ENCODE assay signal across 6 cellular contexts in the genomic region with DNA sequence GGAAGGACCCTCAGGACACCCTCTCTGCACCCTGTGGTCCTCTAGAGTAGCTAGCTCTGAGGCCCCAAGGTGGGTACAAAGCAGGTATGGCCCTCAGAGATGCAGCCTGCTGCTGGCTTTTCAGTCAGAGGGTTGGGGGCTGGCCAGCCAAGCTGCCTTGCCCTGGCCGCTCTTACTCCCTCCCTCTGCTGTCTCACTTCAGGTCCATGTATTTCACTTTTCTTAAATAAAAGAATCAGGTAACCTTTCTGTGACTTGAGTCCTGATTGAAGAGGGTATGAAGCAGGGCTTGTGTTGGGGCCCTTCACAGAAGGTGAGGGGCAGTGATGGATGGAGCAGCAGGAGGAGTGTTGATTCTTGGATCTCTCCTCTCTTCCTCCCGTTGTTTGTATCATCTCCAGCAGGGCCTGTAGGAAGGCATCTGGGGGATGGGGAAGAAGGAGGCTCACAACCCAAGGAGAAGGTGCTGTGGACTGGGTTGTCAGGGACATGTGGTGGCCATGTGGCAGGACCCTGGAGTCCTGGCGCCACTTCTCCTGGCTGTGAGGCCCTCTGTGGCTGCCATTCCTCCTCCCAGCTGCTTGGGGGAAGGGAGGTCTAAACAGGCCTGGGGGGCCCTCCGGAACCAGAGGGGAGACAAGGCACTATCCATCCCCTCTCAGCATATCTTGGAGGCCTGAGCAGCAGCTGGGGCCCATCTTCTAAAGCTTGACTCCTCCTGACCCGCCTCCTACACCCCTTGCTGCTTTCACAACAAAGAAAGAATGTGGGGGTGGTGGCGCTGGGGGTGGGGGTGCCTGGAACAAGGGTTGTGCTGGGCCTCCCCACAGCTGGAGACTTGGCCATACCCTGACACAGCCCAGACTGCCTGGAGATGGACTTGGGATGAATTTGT. TPM values are rescaled to one million over a fixed set of nuclear protein-coding genes. Genes with fewer than 3 reads are reported as not detected.
DNase-seq lines count a peak whose midpoint lies in the region; ATAC-seq, FAIRE-seq and TF ChIP-seq lines count a peak whose summit lies in the region.

No MANE protein-coding gene starts in this region.

- TF ChIP-seq CTCF in A549 (IDR thresholded peaks at IDR 0.05): no peak
- TF ChIP-seq CTCF in Panc1 (IDR thresholded peaks at IDR 0.05): no peak

- POLR2A ChIA-PET in A549 (lab: Yijun Ruan, JAX) (interaction anchor here (1.3 kb wide), 1 partner anchor 16 kb away, joined by 4 read pairs; the partner anchor contains the start of genes KLC4 and MRPL2), Panc1 (lab: Charles Lee) (interaction anchor here (0.5 to 0.6 kb wide), 2 partner anchors 294 to 623 kb away, joined by 3 to 5 read pairs; partner anchors contain the start of gene TRERF1)

- 78% methylated on average over 5 of the region's 6 CpGs for WGBS in A549 (ENCODE audit: missing lambda C conversion rate)

- H3K27me3 ChIP-seq in Panc1 (ENCODE audit: control insufficient read depth, insufficient read depth, low read length) (no peaks in the 10 kb centered on the region), iPS-20b (ENCODE audit: insufficient read depth, low read length) (no peaks in the 10 kb centered on the region)

- intact Hi-C loops in Panc1 (cut with micrococcal nuclease; ENCODE audit: unreplicated experiment): loop anchor here (5.0 kb wide), 2 partner anchors 52 to 67 kb away; no protein-coding TSS in a partner anchor

- no TSS peak for BruUV-seq in Panc1 (replicated peaks; lab: Mats Ljungman, UMichigan)

- H3K4me1 ChIP-seq in A549: peaks cover 6% of the 10 kb centered on the region; the same call in 2 of the 3 replicates
- H3K4me1 ChIP-seq in Panc1 (ENCODE audit: control insufficient read depth, insufficient read depth, low read length): peaks cover 25% of the 10 kb centered on the region
- peaks cover 27% of the 10 kb centered on the region for H3K4me1 ChIP-seq in iPS-20b (ENCODE audit: insufficient read depth, low read length)

- FAIRE-seq in A549 (lab: Jason Lieb, UNC): no peak

- H3K4me3 ChIP-seq in A549: no peak overlapping the region
- H3K4me3 ChIP-seq in Panc1 (ENCODE audit: low read depth in 2 of 2, low read length in 2 of 2): no peak overlapping the region
- peak overlapping the region; percentile 86 for H3K4me3 ChIP-seq in iPS-20b (ENCODE audit: low read length)

- H3K9ac ChIP-seq in iPS-20b (ENCODE audit: low read depth, low read length): peak overlapping the region; percentile 76; the same call in 1 of the 2 replicates

- in situ Hi-C loops in Panc1 (cut with HindIII; ENCODE audit: low pct_unique_long_range_greater_than_20kb, low sequenced_read_pairs): no loop called here

- TF ChIP-seq POLR2A in A549 (IDR thresholded peaks at IDR 0.05; ENCODE audit: low read length): no peak

- TF ChIP-seq RAD21 in A549 (conservative IDR thresholded peaks at IDR 0.05 in 1 of 2, IDR thresholded peaks at IDR 0.05 in 1 of 2): no peak

- no peak for TF ChIP-seq EP300 in A549 (IDR thresholded peaks at IDR 0.05)

- H3K36me3 ChIP-seq in Panc1 (ENCODE audit: control insufficient read depth, insufficient read depth, low read length) (peaks cover 3% of the 10 kb centered on the region; the same call in 1 of the 2 replicates), iPS-20b (ENCODE audit: insufficient read depth, low read depth, low read length) (0 out of 2 replicates have a peak, but pooled peaks cover 12% of the 10 kb centered on the region)

- no peak overlapping the region for H3K27ac ChIP-seq in A549
- peak overlapping the region; percentile 81 for H3K27ac ChIP-seq in Panc1 (ENCODE audit: low read length)
- H3K27ac ChIP-seq in iPS-20b (ENCODE audit: low read length): peak overlapping the region; percentile 46

- peak overlapping the region; percentile 92; the same call in 1 of the 3 replicates for H3K4me2 ChIP-seq in A549

- DNase-seq in A549 (ENCODE audit: low read depth in 1 of 2, low spot score in 1 of 2) (no peak), Panc1 (ENCODE audit: low read depth, low spot score) (no peak), kidney glomerular epithelial cell (lab: John Stamatoyannopoulos, UW) (no peak)

- ATAC-seq in A549: 0 out of 6 replicates have a peak, but pooled peaks of 1 of the 2 experiments have one; percentile 19
- peak; percentile 10; the same call in 1 of the 2 replicates for ATAC-seq in Panc1
- ATAC-seq in GM18873 (IDR thresholded peaks at IDR 0.05; ENCODE audit: low FRiP score, unreplicated experiment): no peak
- ATAC-seq in GM21825 (IDR thresholded peaks at IDR 0.05; ENCODE audit: unreplicated experiment): no peak

- CTCF ChIA-PET in A549 (lab: Yijun Ruan, JAX): interaction anchor here (0.7 to 3.1 kb wide), 3 partner anchors 10 to 68 kb away, joined by 3 to 20 read pairs (median 3); no protein-coding TSS in a partner anchor
- CTCF ChIA-PET in Panc1 (lab: Charles Lee): no interaction called here

- no peaks in the 10 kb centered on the region for H3K9me3 ChIP-seq in A549
- no peaks in the 10 kb centered on the region for H3K9me3 ChIP-seq in Panc1 (ENCODE audit: control insufficient read depth, insufficient read depth, low read depth, low read length)
- no peaks in the 10 kb centered on the region for H3K9me3 ChIP-seq in iPS-20b (ENCODE audit: insufficient read depth, low read depth, low read length)

TF ChIP-seq in A549, 52 proteins besides CTCF, POLR2A, EP300 and RAD21 (continues in another document):
- TF ChIP-seq MAFK (IDR thresholded peaks at IDR 0.05; ENCODE audit: partially characterized antibody): no peak
- TF ChIP-seq CEBPB (IDR thresholded peaks at IDR 0.05): no peak
- TF ChIP-seq PHF8 (IDR thresholded peaks at IDR 0.05; ENCODE audit: borderline replicate concordance, low read depth): no peak
- TF ChIP-seq TFCP2L1 (CRISPR knock-in tag; IDR thresholded peaks at IDR 0.05): no peak
- no peak for TF ChIP-seq ZC3H11A (IDR thresholded peaks at IDR 0.05)
- no peak for TF ChIP-seq RFX5 (IDR thresholded peaks at IDR 0.05)
- no peak for TF ChIP-seq JUNB (IDR thresholded peaks at IDR 0.05)
- TF ChIP-seq NFE2L2 (conservative IDR thresholded peaks at IDR 0.05; ENCODE audit: low read length): no peak
- no peak for TF ChIP-seq GATA3 (IDR thresholded peaks at IDR 0.05; ENCODE audit: borderline replicate concordance)
- no peak for TF ChIP-seq MYC (IDR thresholded peaks at IDR 0.05; ENCODE audit: borderline replicate concordance, low read length)
- no peak for TF ChIP-seq HEYL (CRISPR knock-in tag; IDR thresholded peaks at IDR 0.05)
- no peak for TF ChIP-seq ELK1 (IDR thresholded peaks at IDR 0.05; ENCODE audit: low read depth, low read length)
- TF ChIP-seq HOXB13 (CRISPR knock-in tag; IDR thresholded peaks at IDR 0.05; ENCODE audit: low read depth): no peak

RNA-seq across cellular contexts. Expression of gene PTK7, which starts 1.0 kb away (rescaled TPM):
- polyA plus RNA-seq in A549 (2011; rRNA removed): 2.8 and 3.4 TPM in 2 replicates
- polyA plus RNA-seq in A549 (2012; cell fraction: cytosol; rRNA removed): 4.3 and 6.3 TPM in 2 replicates
- polyA plus RNA-seq in A549 (2012; cell fraction: nucleus; rRNA removed): 14.0 and 14.4 TPM in 2 replicates
- polyA plus RNA-seq in A549 (2017; fragmentation: RNase III; extraction: RNeasy Plus Mini Kit Qiagen cat#74134 plus additional on column Dnase treatment): 4.5 to 5.7 TPM (median 5.6 TPM) in 3 replicates
- polyA minus RNA-seq in A549 (2011; rRNA and poly(A)+ RNA removed): 4.8 and 7.2 TPM in 2 replicates
- total RNA-seq in Panc1 (2021; ENCODE audit: unreplicated experiment): 240 TPM
- polyA plus RNA-seq in Panc1 (2012; ENCODE audit: insufficient read length): 281 TPM

RNA-seq across cellular contexts. Expression of gene KLC4, which starts 15.7 kb away (rescaled TPM):
- polyA plus RNA-seq in A549 (2011; rRNA removed) (8.4 and 10.0 TPM in 2 replicates), A549 (2017; fragmentation: RNase III; extraction: RNeasy Plus Mini Kit Qiagen cat#74134 plus additional on column Dnase treatment) (7.7 to 11.8 TPM (median 9.9 TPM) in 3 replicates)
- polyA plus RNA-seq in A549 (2012; cell fraction: cytosol; rRNA removed): 6.1 and 7.2 TPM in 2 replicates
- 19.6 and 22.7 TPM in 2 replicates for polyA plus RNA-seq in A549 (2012; cell fraction: nucleus; rRNA removed)
- 11.1 and 14.1 TPM in 2 replicates for polyA minus RNA-seq in A549 (2011; rRNA and poly(A)+ RNA removed)
- total RNA-seq in Panc1 (2021; ENCODE audit: unreplicated experiment): 22.6 TPM
- polyA plus RNA-seq in Panc1 (2012; ENCODE audit: insufficient read length): 21.8 TPM

RNA-seq across cellular contexts. Expression of gene MRPL2, which starts 15.9 kb away (rescaled TPM):
- polyA plus RNA-seq in A549 (2011; rRNA removed) (20.9 and 33.7 TPM in 2 replicates), A549 (2017; fragmentation: RNase III; extraction: RNeasy Plus Mini Kit Qiagen cat#74134 plus additional on column Dnase treatment) (50.9 to 55.6 TPM (median 51.9 TPM) in 3 replicates)
- 61.5 and 66.4 TPM in 2 replicates for polyA plus RNA-seq in A549 (2012; cell fraction: cytosol; rRNA removed)
- 56.0 and 69.6 TPM in 2 replicates for polyA plus RNA-seq in A549 (2012; cell fraction: nucleus; rRNA removed)
- polyA minus RNA-seq in A549 (2011; rRNA and poly(A)+ RNA removed): 22.5 and 33.6 TPM in 2 replicates
- total RNA-seq in Panc1 (2021; ENCODE audit: unreplicated experiment): 65.6 TPM
- polyA plus RNA-seq in Panc1 (2012; ENCODE audit: insufficient read length): 99.3 TPM

RNA-seq across cellular contexts. Expression of gene CUL7, which starts 21.4 kb away (rescaled TPM):
- 12.1 and 14.6 TPM in 2 replicates for polyA plus RNA-seq in A549 (2011; rRNA removed)
- polyA plus RNA-seq in A549 (2012; cell fraction: cytosol; rRNA removed): 10.3 and 11.7 TPM in 2 replicates
- 40.8 and 41.6 TPM in 2 replicates for polyA plus RNA-seq in A549 (2012; cell fraction: nucleus; rRNA removed)
- polyA plus RNA-seq in A549 (2017; fragmentation: RNase III; extraction: RNeasy Plus Mini Kit Qiagen cat#74134 plus additional on column Dnase treatment): 8.1 to 10.6 TPM (median 10.0 TPM) in 3 replicates
- polyA minus RNA-seq in A549 (2011; rRNA and poly(A)+ RNA removed): 21.1 and 29.5 TPM in 2 replicates
- 32.1 TPM for total RNA-seq in Panc1 (2021; ENCODE audit: unreplicated experiment)
- polyA plus RNA-seq in Panc1 (2012; ENCODE audit: insufficient read length): 30.5 TPM

RNA-seq across cellular contexts. Expression of gene RRP36, which starts 53.7 kb away (rescaled TPM):
- polyA plus RNA-seq in A549 (2011; rRNA removed) (51.9 and 52.3 TPM in 2 replicates), A549 (2017; fragmentation: RNase III; extraction: RNeasy Plus Mini Kit Qiagen cat#74134 plus additional on column Dnase treatment) (54.0 to 56.2 TPM (median 55.7 TPM) in 3 replicates)
- polyA plus RNA-seq in A549 (2012; cell fraction: cytosol; rRNA removed): 37.5 and 37.8 TPM in 2 replicates
- polyA plus RNA-seq in A549 (2012; cell fraction: nucleus; rRNA removed): 12.6 and 15.4 TPM in 2 replicates
- polyA minus RNA-seq in A549 (2011; rRNA and poly(A)+ RNA removed): 27.4 and 31.2 TPM in 2 replicates
- total RNA-seq in Panc1 (2021; ENCODE audit: unreplicated experiment): 106 TPM
- 80.3 TPM for polyA plus RNA-seq in Panc1 (2012; ENCODE audit: insufficient read length)

Comparison
In these comparisons a context has a peak if more than half of its experiments do, and no peak if none do; other contexts are left out.
1. H3K27ac ChIP-seq: peak in Panc1 (single experiment) and iPS-20b (single experiment); none in A549 (0 of 2).